Comparison of ENCODE assay signal across 8 cellular contexts in the genomic region with DNA sequence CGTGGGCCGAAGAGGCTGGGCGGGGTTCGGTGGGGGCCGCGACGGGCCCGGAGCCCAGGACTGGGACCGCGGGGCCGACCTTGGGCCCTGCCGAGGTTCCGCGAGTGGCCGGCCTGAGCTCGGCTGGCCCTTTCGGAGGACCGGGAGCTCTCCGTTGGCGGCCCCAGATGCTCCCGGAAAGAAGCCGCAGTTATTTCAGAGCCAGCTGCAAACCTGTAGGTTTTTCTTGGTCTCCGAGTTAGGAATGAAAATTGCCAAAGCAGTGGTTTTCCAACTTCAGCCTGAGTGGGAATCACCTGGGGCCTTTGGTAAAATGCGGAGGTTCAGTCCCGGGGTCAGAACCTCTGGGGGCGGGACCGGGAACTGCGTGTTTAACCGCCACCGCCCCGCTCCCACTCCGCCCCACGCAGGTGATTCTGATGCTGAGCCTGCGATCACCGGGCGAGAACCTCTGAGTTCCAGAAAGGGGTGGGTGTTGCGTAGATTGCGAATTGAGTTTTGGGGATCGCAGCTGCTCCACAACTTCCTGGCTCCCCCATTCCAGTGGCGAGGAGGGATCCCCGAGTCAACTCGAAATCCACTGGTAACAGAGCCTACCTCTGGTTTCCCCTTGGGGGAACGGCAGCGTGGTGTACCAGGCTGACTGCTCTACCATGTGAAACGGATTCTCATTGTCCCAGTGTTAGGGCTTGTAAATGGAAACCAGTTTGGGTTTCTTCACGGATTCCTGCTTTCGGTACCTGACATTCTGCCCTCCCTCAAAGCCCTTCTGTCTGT. TPM values are rescaled to one million over a fixed set of nuclear protein-coding genes. Genes with fewer than 3 reads are reported as not detected.
DNase-seq lines count a peak whose midpoint lies in the region; ATAC-seq and TF ChIP-seq lines count a peak whose summit lies in the region.
"Not testable (repeated sequence)": the region's sequence is repeated elsewhere in the genome, so short reads cannot be mapped to it uniquely, and the experiment has no call there.

No MANE protein-coding gene starts in this region.

- H3K9me3 ChIP-seq in SK-N-SH, vagina: not testable (repeated sequence)

- peak overlapping the region; percentile 76 for H3K27ac Mint-ChIP-seq in activated T-helper 17 cell treated with anti-CD3 and anti-CD28 coated beads, Interleukin-2, amount 50 U/mL, for 72 hours

- peaks cover 60% of the 10 kb centered on the region for H3K79me2 ChIP-seq in SK-N-SH (ENCODE audit: insufficient read depth)

- not testable (repeated sequence) for TF ChIP-seq CTCF in HL-60 (IDR thresholded peaks at IDR 0.05; ENCODE audit: insufficient read depth, low read length); SK-N-SH (IDR thresholded peaks at IDR 0.05); vagina (IDR thresholded peaks at IDR 0.05)

- H3F3A ChIP-seq in SK-N-SH (replicated peaks; ENCODE audit: insufficient read depth), result not testable (repeated sequence)

- not testable (repeated sequence) for TF ChIP-seq POLR2A in vagina (IDR thresholded peaks at IDR 0.05)

- H2AFZ ChIP-seq in SK-N-SH (ENCODE audit: low read depth), result peak overlapping the region; percentile 97

- H3K4me2 ChIP-seq in SK-N-SH, result peak overlapping the region; percentile 82

- WGBS in SK-N-SH (ENCODE audit: low lambda C conversion rate), result 13% methylated on average over 20 of the region's 47 CpGs

- CTCF ChIA-PET in SK-N-SH (lab: Yijun Ruan, JAX), result interaction anchor here (1.2 kb wide), 1 partner anchor 13 kb away, joined by 3 read pairs; no protein-coding TSS in a partner anchor

- not testable (repeated sequence) for H3K27me3 Mint-ChIP-seq in activated T-helper 17 cell treated with anti-CD3 and anti-CD28 coated beads, Interleukin-2, amount 50 U/mL, for 72 hours

- H3K36me3 ChIP-seq in SK-N-SH (replicated peaks in 1 of 2; ENCODE audit: control insufficient read depth in 1 of 2, insufficient read depth in 2 of 2, low read length in 1 of 2); vagina: not testable (repeated sequence)

- TF ChIP-seq EP300 in SK-N-SH (IDR thresholded peaks at IDR 0.05; ENCODE audit: borderline replicate concordance in 1 of 2, low read depth in 1 of 2, low read length in 1 of 2), result not testable (repeated sequence)

- not testable (repeated sequence) for H3K27me3 ChIP-seq in HL-60 (ENCODE audit: insufficient read depth, poor library complexity, severe bottlenecking); SK-N-SH (ENCODE audit: insufficient read depth); vagina

- H3K4me3 Mint-ChIP-seq in activated T-helper 17 cell treated with anti-CD3 and anti-CD28 coated beads, Interleukin-2, amount 50 U/mL, for 72 hours, result peak overlapping the region; percentile 83

- peaks cover 41% of the 10 kb centered on the region for H4K20me1 ChIP-seq in SK-N-SH (ENCODE audit: insufficient read depth)

- H3K4me3 ChIP-seq in HL-60 (replicated peaks; ENCODE audit: insufficient read depth, low read length) (peak overlapping the region; percentile 95), SK-N-SH (ENCODE audit: low read depth in 2 of 2, low read length in 1 of 2) (peak overlapping the region; percentile 79 to 89), vagina (peak overlapping the region; percentile 74 to 84)

- H3K4me1 Mint-ChIP-seq in activated T-helper 17 cell treated with anti-CD3 and anti-CD28 coated beads, Interleukin-2, amount 50 U/mL, for 72 hours, result not testable (repeated sequence)

- intact Hi-C loops in vagina (cut with DNase I), result not testable (repeated sequence)

- DNase-seq in HL-60 (ENCODE audit: low read depth in 1 of 2, low spot score in 1 of 2), result peak; percentile 30 to 44
- DNase-seq in SK-N-SH, result peak; percentile 47
- not testable (repeated sequence) for DNase-seq in epithelial cell of prostate (ENCODE audit: low read depth, low spot score); vagina (ENCODE audit: extremely low spot score in 2 of 2)
- peak; percentile 24 to 30 for DNase-seq in lung microvascular endothelial cell (ENCODE audit: low read depth in 2 of 2)
- DNase-seq in stimulated activated CD4-positive, alpha-beta T cell treated with anti-CD3 and anti-CD28 coated beads, Interleukin-12 subunit alpha, Interleukin-12 subunit beta, amount 100 ng/mL, for 48 hours (ENCODE audit: low read depth in 2 of 3, low spot score in 1 of 3), result peak; percentile 28 to 51 (median 37)

- H3K9me2 ChIP-seq in SK-N-SH, result not testable (repeated sequence)

- peak; percentile 32 for ATAC-seq in GM18511 (IDR thresholded peaks at IDR 0.05; ENCODE audit: unreplicated experiment)
- peak; percentile 21 for ATAC-seq in activated T-helper 17 cell treated with anti-CD3 and anti-CD28 coated beads, Interleukin-2, amount 50 U/mL, for 72 hours (replicated peaks)

- H3K27ac ChIP-seq in HL-60 (replicated peaks) (peak overlapping the region; percentile 86), SK-N-SH (ENCODE audit: low read depth in 2 of 2, low read length in 1 of 2) (peak overlapping the region in 1 of 2 experiments; percentile 67; a peak in 1 of 4 replicates), epithelial cell of prostate (peak overlapping the region; percentile 73), vagina (peak overlapping the region; percentile 95)

- not testable (repeated sequence) for TF ChIP-seq RAD21 in SK-N-SH (IDR thresholded peaks at IDR 0.05; ENCODE audit: low read length)

- not testable (repeated sequence) for H3K4me1 ChIP-seq in SK-N-SH (ENCODE audit: control insufficient read depth in 1 of 2, insufficient read depth in 2 of 2, low read depth in 1 of 2, low read length in 1 of 2); vagina

- POLR2A ChIA-PET in SK-N-SH (lab: Yijun Ruan, JAX), result not testable (repeated sequence)

- not testable (repeated sequence) for H3K9me3 Mint-ChIP-seq in activated T-helper 17 cell treated with anti-CD3 and anti-CD28 coated beads, Interleukin-2, amount 50 U/mL, for 72 hours

- H3K9ac ChIP-seq in SK-N-SH, result peak overlapping the region; percentile 95

- not testable (repeated sequence) for H3K36me3 Mint-ChIP-seq in activated T-helper 17 cell treated with anti-CD3 and anti-CD28 coated beads, Interleukin-2, amount 50 U/mL, for 72 hours (ENCODE audit: low read depth)

RNA-seq across cellular contexts. Expression of a gene that starts 0.8 kb away (rescaled TPM):
- polyA plus RNA-seq in SK-N-SH (2012; rRNA removed), result 37.4 and 53.5 TPM in 2 replicates
- 34.6 and 38.7 TPM in 2 replicates for polyA plus RNA-seq in SK-N-SH (2012; cell fraction: cytosol; rRNA removed)
- polyA plus RNA-seq in SK-N-SH (2012; cell fraction: nucleus; rRNA removed), result 77.5 and 104 TPM in 2 replicates
- total RNA-seq in activated T-helper 17 cell treated with anti-CD3 and anti-CD28 coated beads, Interleukin-2, amount 50 U/mL, for 72 hours, result 10 to 100 TPM; 49.8 to 60.8 TPM
- total RNA-seq in lung microvascular endothelial cell, result 68.0 and 119 TPM in 2 replicates
- 59.2 TPM for total RNA-seq in vagina

RNA-seq across cellular contexts. Expression of a gene that starts 38.4 kb away (rescaled TPM):
- polyA plus RNA-seq in SK-N-SH (2012; rRNA removed), result 66.7 and 75.7 TPM in 2 replicates
- 45.6 and 48.0 TPM in 2 replicates for polyA plus RNA-seq in SK-N-SH (2012; cell fraction: cytosol; rRNA removed)
- 149 and 308 TPM in 2 replicates for polyA plus RNA-seq in SK-N-SH (2012; cell fraction: nucleus; rRNA removed)
- 100 to 1,000 TPM in 1 of 2 donors, 10 to 100 TPM in 1; 98.7 to 109 TPM for total RNA-seq in activated T-helper 17 cell treated with anti-CD3 and anti-CD28 coated beads, Interleukin-2, amount 50 U/mL, for 72 hours
- 8.3 and 29.4 TPM in 2 replicates for total RNA-seq in lung microvascular endothelial cell
- total RNA-seq in vagina, result 98.0 TPM
